Comparison of ENCODE assay signal across 16 cellular contexts in genomic region chr1:64049900-64050540, GRCh38.
DNase-seq lines count a peak whose midpoint lies in the region; ATAC-seq and TF ChIP-seq lines count a peak whose summit lies in the region.
"Had no signal": no experiment of that assay in that cellular context is flagged by ENCODE, and none has a peak within 500 bp of the region (broad histone marks: within the 10 kb centered on the region; RNA-seq: fewer than 3 reads in every experiment).

No MANE protein-coding gene starts in this region.

- no peak overlapping the region for H3K9ac ChIP-seq in subcutaneous abdominal adipose tissue (ENCODE audit: low read length in 5 of 5)

- no peak overlapping the region for H2AFZ ChIP-seq in GM23338

- no peaks in the 10 kb centered on the region for H3K36me3 ChIP-seq in GM23338 (ENCODE audit: insufficient read depth)
- no peaks in the 10 kb centered on the region for H3K36me3 ChIP-seq in esophagus muscularis mucosa
- no peaks in the 10 kb centered on the region for H3K36me3 ChIP-seq in subcutaneous abdominal adipose tissue (ENCODE audit: control insufficient read depth in 5 of 5, insufficient read depth in 5 of 5, low read length in 5 of 5)
- H3K36me3 ChIP-seq: HAP-1 had no signal

- TF ChIP-seq EP300 in esophagus muscularis mucosa (IDR thresholded peaks at IDR 0.05) = no peak

- TF ChIP-seq POLR2A in esophagus muscularis mucosa (IDR thresholded peaks at IDR 0.05; ENCODE audit: low read depth) = no peak

- no peaks in the 10 kb centered on the region for H3F3A ChIP-seq in GM23338 (replicated peaks; ENCODE audit: low read depth)

- ATAC-seq in GM23338 = no peak
- no peak for ATAC-seq in GM18868 (IDR thresholded peaks at IDR 0.05; ENCODE audit: unreplicated experiment)
- ATAC-seq in HG02571 (IDR thresholded peaks at IDR 0.05; ENCODE audit: unreplicated experiment) = no peak
- ATAC-seq in HG03139 (IDR thresholded peaks at IDR 0.05; ENCODE audit: unreplicated experiment) = no peak
- ATAC-seq: A549; CD8-positive, alpha-beta T cell had no signal

- H4K20me1 ChIP-seq in GM23338 (replicated peaks; ENCODE audit: insufficient read depth) = 0 out of 2 replicates have a peak, but pooled peaks cover 3% of the 10 kb centered on the region

- DNase-seq in GM23338 (ENCODE audit: low spot score) (no peak), esophagus muscularis mucosa (ENCODE audit: extremely low spot score) (peak; percentile 84)
- DNase-seq: CD8-positive, alpha-beta T cell; COR-L47; DMS53; GF-D8; IMR-90; KBM-7 had no signal

- H3K4me1 ChIP-seq in GM23338 (ENCODE audit: insufficient read depth) (peaks cover 16% of the 10 kb centered on the region), esophagus muscularis mucosa (peaks cover 0 to 3% (median 0%) of the 10 kb centered on the region in 4 donors), subcutaneous abdominal adipose tissue (ENCODE audit: control insufficient read depth in 5 of 5, insufficient read depth in 5 of 5, low read length in 5 of 5) (peaks cover 0 to 23% (median 0%) of the 10 kb centered on the region in 5 donors)
- H3K4me1 ChIP-seq: HAP-1 had no signal

- peaks cover 25% of the 10 kb centered on the region; the same call in 2 of the 3 replicates for H3K4me1 Mint-ChIP-seq in GM23338
- H3K4me1 Mint-ChIP-seq: CD14-positive monocyte had no signal

- no peak overlapping the region for H3K27ac ChIP-seq in GM23338 (ENCODE audit: low read depth)
- H3K27ac ChIP-seq in VCaP = peak overlapping the region; percentile 73; the same call in 1 of the 2 replicates
- H3K27ac ChIP-seq in esophagus muscularis mucosa (replicated peaks in 1 of 4) = no peak overlapping the region
- peak overlapping the region; percentile 28 for H3K27ac ChIP-seq in subcutaneous abdominal adipose tissue (ENCODE audit: low read depth, low read length)
- H3K27ac ChIP-seq: A549 had no signal

- 85% methylated on average over 8 of the region's 9 CpGs for WGBS in esophagus muscularis mucosa

- H3K4me3 ChIP-seq in GM23338 (no peak overlapping the region), esophagus muscularis mucosa (no peak overlapping the region), subcutaneous abdominal adipose tissue (ENCODE audit: low read depth in 1 of 5, low read length in 5 of 5) (no peak overlapping the region)
- H3K4me3 ChIP-seq: A549, HAP-1 had no signal

- peak overlapping the region; percentile 20; the same call in 1 of the 2 replicates for H3K27ac Mint-ChIP-seq in GM23338
- H3K27ac Mint-ChIP-seq: CD14-positive monocyte; CD8-positive, alpha-beta T cell had no signal

- H3K9me3 ChIP-seq in esophagus muscularis mucosa = no peaks in the 10 kb centered on the region
- H3K9me3 ChIP-seq in subcutaneous abdominal adipose tissue (ENCODE audit: control insufficient read depth in 5 of 5, low read length in 5 of 5) = no peaks in the 10 kb centered on the region
- H3K9me3 ChIP-seq: A549, HAP-1 had no signal

- H3K79me2 ChIP-seq in GM23338 (replicated peaks; ENCODE audit: insufficient read depth) = peaks cover 18% of the 10 kb centered on the region; the same call in 1 of the 2 replicates

- H3K27me3 Mint-ChIP-seq in GM23338 (ENCODE audit: insufficient read depth, low read depth, poor library complexity) = peaks cover 3% of the 10 kb centered on the region

- peaks cover 22% of the 10 kb centered on the region for H3K36me3 Mint-ChIP-seq in GM23338 (ENCODE audit: low read depth)
- H3K36me3 Mint-ChIP-seq: CD14-positive monocyte; CD8-positive, alpha-beta T cell had no signal

- intact Hi-C loops in esophagus muscularis mucosa (cut with DNase I) = no loop called here

- no peaks in the 10 kb centered on the region for H3K9me3 Mint-ChIP-seq in GM23338
- H3K9me3 Mint-ChIP-seq: CD8-positive, alpha-beta T cell had no signal

- H3K9me2 ChIP-seq in GM23338 (ENCODE audit: insufficient read depth) = no peaks in the 10 kb centered on the region

- H3K4me2 ChIP-seq in GM23338 = no peak overlapping the region
- H3K4me2 ChIP-seq: A549 had no signal

- TF ChIP-seq CTCF in GM23338 (conservative IDR thresholded peaks at IDR 0.05; ENCODE audit: low read depth in 2 of 2) (no peak), VCaP (conservative IDR thresholded peaks at IDR 0.05) (no peak), esophagus muscularis mucosa (IDR thresholded peaks at IDR 0.05) (no peak)

- no peaks in the 10 kb centered on the region for H3K27me3 ChIP-seq in GM23338 (ENCODE audit: insufficient read depth)
- no peaks in the 10 kb centered on the region for H3K27me3 ChIP-seq in esophagus muscularis mucosa
- no peaks in the 10 kb centered on the region for H3K27me3 ChIP-seq in subcutaneous abdominal adipose tissue (ENCODE audit: control insufficient read depth in 5 of 5, insufficient read depth in 4 of 5, low read length in 5 of 5)

- H3K4me3 Mint-ChIP-seq in GM23338 = no peak overlapping the region
- H3K4me3 Mint-ChIP-seq: CD14-positive monocyte; CD8-positive, alpha-beta T cell had no signal

TF ChIP-seq in GM23338, 12 proteins besides CTCF, POLR2A, EP300 and RAD21 (continues in another document):
- TF ChIP-seq ZNF114 (CRISPR knock-in tag; IDR thresholded peaks at IDR 0.05) (no peak), EZH2 (IDR thresholded peaks at IDR 0.05; ENCODE audit: low read depth, unreplicated experiment) (no peak), REST (IDR thresholded peaks at IDR 0.05; ENCODE audit: unreplicated experiment) (no peak), POLR2AphosphoS5 (IDR thresholded peaks at IDR 0.05; ENCODE audit: low read depth) (no peak), JUNB (IDR thresholded peaks at IDR 0.05; ENCODE audit: unreplicated experiment) (no peak), ETS1 (IDR thresholded peaks at IDR 0.05) (no peak), NANOG (IDR thresholded peaks at IDR 0.05; ENCODE audit: borderline replicate concordance) (no peak), CREB1 (CRISPR knock-in tag; IDR thresholded peaks at IDR 0.05; ENCODE audit: low read depth) (no peak), EZH2phosphoT487 (IDR thresholded peaks at IDR 0.05; ENCODE audit: unreplicated experiment) (no peak)

Comparison
In these comparisons a context has a peak if more than half of its experiments do, and no peak if none do; other contexts are left out.
1. H3K27ac ChIP-seq: peak in VCaP (single experiment) and subcutaneous abdominal adipose tissue (single experiment); none in GM23338 (single experiment) and esophagus muscularis mucosa (0 of 4).